ENCODE assay signal across 11 cellular contexts in the genomic region with DNA sequence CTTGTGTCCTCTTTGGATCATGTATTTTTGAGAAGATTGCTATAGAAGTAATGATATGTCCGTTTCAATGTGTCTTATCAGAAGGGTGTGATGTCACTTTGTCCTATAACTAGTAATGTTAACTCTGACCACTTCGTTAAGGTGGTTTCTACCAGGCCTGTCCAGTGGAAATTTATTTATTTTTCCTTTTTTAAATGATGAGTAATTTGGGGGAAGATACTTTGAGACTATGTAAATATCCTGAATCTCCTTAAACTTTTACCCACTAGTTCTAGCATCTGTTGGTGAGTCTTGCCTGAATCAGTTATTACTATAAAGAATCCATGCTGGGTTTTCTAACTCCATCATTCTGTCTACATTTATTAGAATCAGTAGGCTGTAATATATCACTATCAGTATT.
"Had no signal": no experiment of that assay in that cellular context is flagged by ENCODE, and none has a peak within 500 bp of the region (broad histone marks: within the 10 kb centered on the region; RNA-seq: fewer than 3 reads in every experiment).

No MANE protein-coding gene starts in this region.

- H3K4me3 ChIP-seq: breast epithelium, heart right ventricle, pancreas had no signal

- H3K9me3 ChIP-seq: breast epithelium, heart right ventricle, pancreas had no signal

- ATAC-seq: esophagus mucosa, heart right ventricle, left ventricle myocardium superior, pancreas had no signal

- DNase-seq: activated CD4-positive, alpha-beta T cell treated with anti-CD3 and anti-CD28 coated beads for 4 hours; activated naive CD4-positive, alpha-beta T cell treated with anti-CD3 and anti-CD28 coated beads, Interleukin-2, amount 50 U/mL, for 16 hours; foreskin melanocyte; heart right ventricle; islet precursor cell; left ventricle myocardium superior; mesendoderm; pancreas had no signal

- FAIRE-seq: endometrium, pancreas had no signal

- H3K27ac ChIP-seq: breast epithelium, heart right ventricle, pancreas had no signal

- H3K36me3 ChIP-seq: breast epithelium had no signal

- H3K4me1 ChIP-seq: breast epithelium had no signal

- H3K27me3 ChIP-seq: breast epithelium, heart right ventricle, pancreas had no signal
